8 cellular contexts compared by ENCODE assay signal in genomic region chr7:128476402-128477335, GRCh38. TPM values are rescaled to one million over a fixed set of nuclear protein-coding genes. Genes with fewer than 3 reads are reported as not detected.
DNase-seq lines count a peak whose midpoint lies in the region; ATAC-seq, FAIRE-seq and TF ChIP-seq lines count a peak whose summit lies in the region.
"Not testable (repeated sequence)": the region's sequence is repeated elsewhere in the genome, so short reads cannot be mapped to it uniquely, and the experiment has no call there.

Gene METTL2B (plus strand): TSS chr7:128476748. CDS start chr7:128476766, 18 bp downstream.

- peak; percentile 91 for ATAC-seq in GM19035 (IDR thresholded peaks at IDR 0.05; ENCODE audit: unreplicated experiment)
- peak; percentile 95 for ATAC-seq in HG03354 (IDR thresholded peaks at IDR 0.05; ENCODE audit: poor library complexity, severe bottlenecking, unreplicated experiment)
- peak; percentile 92 to 94 for ATAC-seq in activated CD4-positive, CD25-positive, alpha-beta regulatory T cell treated with anti-CD3 and anti-CD28 coated beads, Interleukin-2, amount 50 U/mL, for 24 hours

- peak within 1 kb of the TSS; percentile 63 to 65 for H3K27ac ChIP-seq in kidney (ENCODE audit: low read depth in 2 of 2, low read length in 2 of 2)

- DNase-seq in AG20443 (ENCODE audit: low spot score) (peak; percentile 88), NCI-H446 (lab: John Stamatoyannopoulos, UW) (peak; percentile 78 to 92), cerebellum (ENCODE audit: low spot score) (peak; percentile 81), kidney (peak; percentile 96)
- peak; percentile 89 to 92 for DNase-seq in stimulated activated CD4-positive, alpha-beta T cell treated with anti-CD3 and anti-CD28 coated beads, Interleukin-15, amount 100 ng/mL, for 48 hours (ENCODE audit: low read depth in 2 of 2)

- peak; percentile 28 for TF ChIP-seq CTCF in kidney (IDR thresholded peaks at IDR 0.05; ENCODE audit: borderline replicate concordance, extremely low read depth, insufficient read depth)

- intact Hi-C loops in kidney (cut with DNase I), result not testable (repeated sequence)

- H3K4me1 ChIP-seq in kidney (ENCODE audit: control insufficient read depth in 1 of 2, insufficient read depth in 1 of 2, low read depth in 1 of 2, low read length in 2 of 2), result not testable (repeated sequence)

- H3K9me3 ChIP-seq in kidney (ENCODE audit: control insufficient read depth in 1 of 2, low read length in 2 of 2), result not testable (repeated sequence)

- not testable (repeated sequence) for FAIRE-seq in kidney (lab: Jason Lieb, UNC)

- H3K36me3 ChIP-seq in kidney (ENCODE audit: control insufficient read depth in 1 of 2, insufficient read depth in 2 of 2, low read length in 2 of 2), result not testable (repeated sequence)

- H3K9ac ChIP-seq in kidney (ENCODE audit: low read length in 2 of 2), result peak within 1 kb of the TSS; percentile 63 to 73

- peak within 1 kb of the TSS; percentile 68 to 72 for H3K4me3 ChIP-seq in kidney (ENCODE audit: low read length in 2 of 2)

RNA-seq across cellular contexts. Expression of gene METTL2B, which starts in this region (rescaled TPM):
- 38.0 TPM for total RNA-seq in cerebellum
- 26.0 TPM for total RNA-seq in kidney
- 11.8 TPM for polyA plus RNA-seq in kidney (ENCODE audit: insufficient read depth, low read depth, low replicate concordance)

Comparison
In these comparisons a context has a peak if more than half of its experiments do, and no peak if none do; other contexts are left out.
1. Peak in every context shown above with its lines: DNase-seq, ATAC-seq, H3K4me3 ChIP-seq and H3K27ac ChIP-seq.